ENCODE assay signal across 1 cellular context in genomic region chr1:93617670-93618488, GRCh38.
TF ChIP-seq lines count a peak whose summit lies in the region.

No MANE protein-coding gene starts in this region.

TF ChIP-seq in H1, 55 proteins besides CTCF, POLR2A, EP300 and RAD21 (continued from another document):
- no peak for TF ChIP-seq JUND (IDR thresholded peaks at IDR 0.05; ENCODE audit: low read length)
- no peak for TF ChIP-seq BACH1 (IDR thresholded peaks at IDR 0.05; ENCODE audit: low read length)
- TF ChIP-seq YY1 (IDR thresholded peaks at IDR 0.05; ENCODE audit: low read depth, low read length): no peak
- TF ChIP-seq TEAD4 (IDR thresholded peaks at IDR 0.05; ENCODE audit: low read depth, low read length): no peak
- no peak for TF ChIP-seq ZNF274 (IDR thresholded peaks at IDR 0.05; ENCODE audit: borderline replicate concordance, extremely low read depth, low read length)
- TF ChIP-seq PHF8 (conservative IDR thresholded peaks at IDR 0.05; ENCODE audit: low read depth, low read length): no peak
- no peak for TF ChIP-seq EGR1 (IDR thresholded peaks at IDR 0.05; ENCODE audit: borderline replicate concordance, low read depth, low read length)
- no peak for TF ChIP-seq ATF2 (IDR thresholded peaks at IDR 0.05; ENCODE audit: low read length)
- no peak for TF ChIP-seq SP1 (IDR thresholded peaks at IDR 0.05; ENCODE audit: low read depth, low read length)
- no peak for TF ChIP-seq KDM4A (IDR thresholded peaks at IDR 0.05; ENCODE audit: low read depth, low read length, severe bottlenecking)
- no peak for TF ChIP-seq POU5F1 (IDR thresholded peaks at IDR 0.05; ENCODE audit: low read depth, low read length)
- no peak for TF ChIP-seq ASH2L (IDR thresholded peaks at IDR 0.05; ENCODE audit: low read length)
TF ChIP-seq in H1: peak in this region for 0.
